Comparison of ENCODE assay signal across 9 cellular contexts in genomic region chr4:145679520-145679919, GRCh38. TPM values are rescaled to one million over a fixed set of nuclear protein-coding genes. Genes with fewer than 3 reads are reported as not detected.
DNase-seq lines count a peak whose midpoint lies in the region; ATAC-seq and TF ChIP-seq lines count a peak whose summit lies in the region.
"Had no signal": no experiment of that assay in that cellular context is flagged by ENCODE, and none has a peak within 500 bp of the region (broad histone marks: within the 10 kb centered on the region; RNA-seq: fewer than 3 reads in every experiment).

No MANE protein-coding gene starts in this region.

- H3K9me3 ChIP-seq in cardiac muscle cell (ENCODE audit: low read depth) (no peaks in the 10 kb centered on the region), subcutaneous abdominal adipose tissue (ENCODE audit: control insufficient read depth in 5 of 5, low read length in 5 of 5) (peaks cover 0 to 10% (median 2%) of the 10 kb centered on the region in 5 donors)
- H3K9me3 ChIP-seq in CD4-positive, alpha-beta T cell (ENCODE audit: control insufficient read depth, low read length), result no peaks in the 10 kb centered on the region

- peaks cover 10% of the 10 kb centered on the region for H3K9me3 Mint-ChIP-seq in activated T-cell treated with anti-CD3 and anti-CD28 coated beads, Interleukin-2, amount 50 U/mL, for 4 hours
- H3K9me3 Mint-ChIP-seq in CD4-positive, alpha-beta T cell, result peaks cover 7% of the 10 kb centered on the region

- no peak overlapping the region for H3K9ac ChIP-seq in subcutaneous abdominal adipose tissue (ENCODE audit: low read length in 5 of 5)

- no peak overlapping the region for H3K27ac Mint-ChIP-seq in CD4-positive, alpha-beta T cell
- H3K27ac Mint-ChIP-seq: activated naive CD8-positive, alpha-beta T cell treated with anti-CD3 and anti-CD28 coated beads, Interleukin-2, amount 10 ng/mL, durations not matched to agents 7 days and 5 days had no signal

- H3K4me3 ChIP-seq in cardiac muscle cell (no peak overlapping the region), subcutaneous abdominal adipose tissue (ENCODE audit: low read depth in 1 of 5, low read length in 5 of 5) (no peak overlapping the region)

- DNase-seq in HS-5 (ENCODE audit: low read depth) (peak; percentile 20), RPMI7951 (ENCODE audit: low read depth) (peak; percentile 78), cardiac muscle cell (ENCODE audit: low read depth in 1 of 2, low spot score in 1 of 2) (peak; percentile 43 to 74)
- DNase-seq in activated T-cell treated with anti-CD3 and anti-CD28 coated beads, Interleukin-2, amount 50 U/mL, for 4 hours, result no peak
- DNase-seq in CD4-positive, alpha-beta T cell, result no peak
- DNase-seq: activated naive CD8-positive, alpha-beta T cell treated with anti-CD3 and anti-CD28 coated beads, Interleukin-2, amount 10 ng/mL, durations not matched to agents 7 days and 5 days had no signal

- no peak overlapping the region for H3K4me3 Mint-ChIP-seq in activated T-cell treated with anti-CD3 and anti-CD28 coated beads, Interleukin-2, amount 50 U/mL, for 4 hours
- no peak overlapping the region for H3K4me3 Mint-ChIP-seq in CD4-positive, alpha-beta T cell
- H3K4me3 Mint-ChIP-seq: activated naive CD8-positive, alpha-beta T cell treated with anti-CD3 and anti-CD28 coated beads, Interleukin-2, amount 10 ng/mL, durations not matched to agents 7 days and 5 days had no signal

- CTCF ChIA-PET in CD4-positive, alpha-beta T cell (lab: Charles Lee), result no interaction called here

- H3K27me3 Mint-ChIP-seq in activated T-cell treated with anti-CD3 and anti-CD28 coated beads, Interleukin-2, amount 50 U/mL, for 4 hours (ENCODE audit: low read depth), result peaks cover 17% of the 10 kb centered on the region
- peaks cover 18% of the 10 kb centered on the region for H3K27me3 Mint-ChIP-seq in CD4-positive, alpha-beta T cell

- ATAC-seq in GM21529 (IDR thresholded peaks at IDR 0.05; ENCODE audit: unreplicated experiment) (no peak), HG02840 (IDR thresholded peaks at IDR 0.05; ENCODE audit: low FRiP score, unreplicated experiment) (no peak)
- no peak for ATAC-seq in activated T-cell treated with anti-CD3 and anti-CD28 coated beads, Interleukin-2, amount 50 U/mL, for 4 hours
- no peak for ATAC-seq in CD4-positive, alpha-beta T cell (ENCODE audit: poor library complexity)

- H3K36me3 ChIP-seq in cardiac muscle cell (no peaks in the 10 kb centered on the region), subcutaneous abdominal adipose tissue (ENCODE audit: control insufficient read depth in 5 of 5, insufficient read depth in 5 of 5, low read length in 5 of 5) (no peaks in the 10 kb centered on the region)

- intact Hi-C loops in CD4-positive, alpha-beta T cell (cut with DNase I, micrococcal nuclease), result no loop called here

- H3K4me1 Mint-ChIP-seq in activated T-cell treated with anti-CD3 and anti-CD28 coated beads, Interleukin-2, amount 50 U/mL, for 4 hours (ENCODE audit: low read depth), result no peaks in the 10 kb centered on the region
- no peaks in the 10 kb centered on the region for H3K4me1 Mint-ChIP-seq in CD4-positive, alpha-beta T cell (ENCODE audit: low read depth)
- H3K4me1 Mint-ChIP-seq: activated naive CD8-positive, alpha-beta T cell treated with anti-CD3 and anti-CD28 coated beads, Interleukin-2, amount 10 ng/mL, durations not matched to agents 7 days and 5 days had no signal

- H3K36me3 Mint-ChIP-seq in activated T-cell treated with anti-CD3 and anti-CD28 coated beads, Interleukin-2, amount 50 U/mL, for 4 hours (ENCODE audit: insufficient read depth), result no peaks in the 10 kb centered on the region
- H3K36me3 Mint-ChIP-seq in CD4-positive, alpha-beta T cell (ENCODE audit: low read depth), result no peaks in the 10 kb centered on the region

- H3K4me1 ChIP-seq in cardiac muscle cell (ENCODE audit: low read depth) (peaks cover 26% of the 10 kb centered on the region), subcutaneous abdominal adipose tissue (ENCODE audit: control insufficient read depth in 5 of 5, insufficient read depth in 5 of 5, low read length in 5 of 5) (peaks cover 0 to 21% (median 14%) of the 10 kb centered on the region in 5 donors)

- no peak for TF ChIP-seq CTCF in cardiac muscle cell (IDR thresholded peaks at IDR 0.05; ENCODE audit: low read depth, low read length)
- no peak for TF ChIP-seq CTCF in CD4-positive, alpha-beta T cell (IDR thresholded peaks at IDR 0.05)

- peak overlapping the region; percentile 15 for H3K27ac ChIP-seq in cardiac muscle cell
- peak overlapping the region; percentile 49 for H3K27ac ChIP-seq in subcutaneous abdominal adipose tissue (ENCODE audit: low read depth, low read length)
- H3K27ac ChIP-seq in CD4-positive, alpha-beta T cell (ENCODE audit: low read depth, low read length), result no peak overlapping the region

- no peaks in the 10 kb centered on the region for H3K27me3 ChIP-seq in cardiac muscle cell
- no peaks in the 10 kb centered on the region for H3K27me3 ChIP-seq in subcutaneous abdominal adipose tissue (ENCODE audit: control insufficient read depth in 5 of 5, insufficient read depth in 4 of 5, low read length in 5 of 5)
- peaks cover 10% of the 10 kb centered on the region for H3K27me3 ChIP-seq in CD4-positive, alpha-beta T cell (ENCODE audit: control insufficient read depth, insufficient read depth, low read length)

- POLR2A ChIA-PET in CD4-positive, alpha-beta T cell (lab: Charles Lee), result no interaction called here

RNA-seq across cellular contexts. Expression of gene C4orf51, which starts 0.4 kb away (rescaled TPM):
- total RNA-seq in RPMI7951 (2014; rRNA removed; shearing (Covaris generic)), result not detected in 2 replicates
- total RNA-seq in cardiac muscle cell, result not detected in 2 replicates
- not detected in 2 replicates for polyA plus RNA-seq in cardiac muscle cell
- total RNA-seq in activated T-cell treated with anti-CD3 and anti-CD28 coated beads, Interleukin-2, amount 50 U/mL, for 4 hours, result not detected
- total RNA-seq in CD4-positive, alpha-beta T cell, result not detected
- total RNA-seq: activated naive CD8-positive, alpha-beta T cell treated with anti-CD3 and anti-CD28 coated beads, Interleukin-2, amount 10 ng/mL, durations not matched to agents 7 days and 5 days had no signal

Comparison
In these comparisons a context has a peak if more than half of its experiments do, and no peak if none do; other contexts are left out.
1. DNase-seq: peak in HS-5 (single experiment), RPMI7951 (single experiment) and cardiac muscle cell (2 of 2); none in activated T-cell treated with anti-CD3 and anti-CD28 coated beads, Interleukin-2, amount 50 U/mL, for 4 hours (single experiment) and CD4-positive, alpha-beta T cell (0 of 10).